Comparison of ENCODE assay signal across 8 cellular contexts in genomic region chr6:125904871-125905270, GRCh38. TPM values are rescaled to one million over a fixed set of nuclear protein-coding genes. Genes with fewer than 3 reads are reported as not detected.
DNase-seq lines count a peak whose midpoint lies in the region; ATAC-seq and TF ChIP-seq lines count a peak whose summit lies in the region.

No MANE protein-coding gene starts in this region.

- H3K4me3 ChIP-seq in heart left ventricle = no peak overlapping the region

- peaks cover 0 to 4% (median 0%) of the 10 kb centered on the region in 12 donors for H3K4me1 ChIP-seq in heart left ventricle

- H3K27ac ChIP-seq in heart left ventricle = no peak overlapping the region

- no peak for TF ChIP-seq POLR2A in heart left ventricle (IDR thresholded peaks at IDR 0.05)

- ATAC-seq in GM18907 (IDR thresholded peaks at IDR 0.05; ENCODE audit: unreplicated experiment) = peak; percentile 86
- ATAC-seq in HG03103 (IDR thresholded peaks at IDR 0.05; ENCODE audit: low read depth, unreplicated experiment) = peak; percentile 71
- ATAC-seq in natural killer cell treated with Interleukin-12 subunit alpha and Interleukin-12 subunit beta and Interleukin-15 and Interleukin-18, amount 100 ng/mL, for 72 hours = peak; percentile 94 to 98
- no peak for ATAC-seq in heart left ventricle

- peaks cover 21% of the 10 kb centered on the region for H3K36me3 Mint-ChIP-seq in activated CD4-positive, alpha-beta memory T cell treated with anti-CD3 and anti-CD28 coated beads for 36 hours
- H3K36me3 Mint-ChIP-seq in natural killer cell treated with Interleukin-12 subunit alpha and Interleukin-12 subunit beta and Interleukin-15 and Interleukin-18, amount 100 ng/mL, for 72 hours = peaks cover 14% of the 10 kb centered on the region
- H3K36me3 Mint-ChIP-seq in Calu3 (ENCODE audit: insufficient read depth, unreplicated experiment) = peaks cover 5% of the 10 kb centered on the region

- DNase-seq in activated CD4-positive, alpha-beta memory T cell treated with anti-CD3 and anti-CD28 coated beads for 36 hours = peak; percentile 84
- DNase-seq in natural killer cell treated with Interleukin-12 subunit alpha and Interleukin-12 subunit beta and Interleukin-15 and Interleukin-18, amount 100 ng/mL, for 72 hours (ENCODE audit: low spot score) = peak; percentile 70
- DNase-seq in Calu3 (no peak), cortex of kidney (lab: John Stamatoyannopoulos, UW) (no peak), NCI-H1048 (lab: John Stamatoyannopoulos, UW) (no peak), heart left ventricle (no peak)

- H3K9me3 Mint-ChIP-seq in activated CD4-positive, alpha-beta memory T cell treated with anti-CD3 and anti-CD28 coated beads for 36 hours = no peaks in the 10 kb centered on the region
- H3K9me3 Mint-ChIP-seq in natural killer cell treated with Interleukin-12 subunit alpha and Interleukin-12 subunit beta and Interleukin-15 and Interleukin-18, amount 100 ng/mL, for 72 hours = no peaks in the 10 kb centered on the region
- no peaks in the 10 kb centered on the region for H3K9me3 Mint-ChIP-seq in Calu3 (ENCODE audit: low read depth, unreplicated experiment)

- H3K27ac Mint-ChIP-seq in activated CD4-positive, alpha-beta memory T cell treated with anti-CD3 and anti-CD28 coated beads for 36 hours = peak overlapping the region; percentile 39
- H3K27ac Mint-ChIP-seq in natural killer cell treated with Interleukin-12 subunit alpha and Interleukin-12 subunit beta and Interleukin-15 and Interleukin-18, amount 100 ng/mL, for 72 hours = peak overlapping the region; percentile 80 to 95
- H3K27ac Mint-ChIP-seq in Calu3 (ENCODE audit: unreplicated experiment) = no peak overlapping the region

- H3K9me3 ChIP-seq in heart left ventricle = peaks cover 0 to 3% (median 0%) of the 10 kb centered on the region in 12 donors

- 93 to 96% (median 95%) methylated on average over 3 of the region's 3 CpGs for WGBS in heart left ventricle, 4 donors

- TF ChIP-seq CTCF in Calu3 (IDR thresholded peaks at IDR 0.05; ENCODE audit: unreplicated experiment) = no peak
- TF ChIP-seq CTCF in heart left ventricle (IDR thresholded peaks at IDR 0.05) = no peak

- POLR2A ChIA-PET in activated CD4-positive, alpha-beta memory T cell treated with anti-CD3 and anti-CD28 coated beads for 36 hours (lab: Charles Lee) = interaction anchor here (0.7 to 1.3 kb wide), 7 partner anchors 13 to 1994 kb away, joined by 3 to 12 read pairs (median 5); partner anchors contain the start of genes HINT3 and NCOA7

- H3K4me1 Mint-ChIP-seq in activated CD4-positive, alpha-beta memory T cell treated with anti-CD3 and anti-CD28 coated beads for 36 hours (ENCODE audit: low read depth) = peaks cover 35% of the 10 kb centered on the region
- H3K4me1 Mint-ChIP-seq in natural killer cell treated with Interleukin-12 subunit alpha and Interleukin-12 subunit beta and Interleukin-15 and Interleukin-18, amount 100 ng/mL, for 72 hours (ENCODE audit: low read depth in 2 of 2) = peaks cover 51 to 57% of the 10 kb centered on the region in 2 donors
- peaks cover 38% of the 10 kb centered on the region for H3K4me1 Mint-ChIP-seq in Calu3 (ENCODE audit: low read depth, unreplicated experiment)

- intact Hi-C loops in activated CD4-positive, alpha-beta memory T cell treated with anti-CD3 and anti-CD28 coated beads for 36 hours (cut with micrococcal nuclease) = loop anchor here (1.0 to 2.0 kb wide), 5 partner anchors 14 to 124 kb away; partner anchors contain the start of gene HINT3
- intact Hi-C loops in Calu3 (cut with micrococcal nuclease; ENCODE audit: unreplicated experiment) = loop anchor here (5.0 kb wide), 1 partner anchor 38 kb away; no protein-coding TSS in a partner anchor
- intact Hi-C loops in heart left ventricle (cut with DNase I) = loop anchor here in 1 of 10 donors (5.0 kb wide), 1 partner anchor 52 kb away; the partner anchor contains the start of gene HINT3

- BruUV-seq in Calu3 (replicated peaks; lab: Mats Ljungman, UMichigan) = no TSS peak

- CTCF ChIA-PET in activated CD4-positive, alpha-beta memory T cell treated with anti-CD3 and anti-CD28 coated beads for 36 hours (lab: Charles Lee) = interaction anchor here (0.7 to 6.2 kb wide), 8 partner anchors 12 to 114 kb away, joined by 3 to 69 read pairs (median 4); partner anchors contain the start of genes HINT3 and NCOA7
- CTCF ChIA-PET in Calu3 (lab: Charles Lee) = interaction anchor here (0.7 to 0.9 kb wide), 4 partner anchors 9 to 909 kb away, joined by 3 to 4 read pairs (median 3); no protein-coding TSS in a partner anchor

- peaks cover 0 to 56% (median 20%) of the 10 kb centered on the region in 9 donors for H3K36me3 ChIP-seq in heart left ventricle

- H3K27me3 Mint-ChIP-seq in activated CD4-positive, alpha-beta memory T cell treated with anti-CD3 and anti-CD28 coated beads for 36 hours = no peaks in the 10 kb centered on the region
- H3K27me3 Mint-ChIP-seq in natural killer cell treated with Interleukin-12 subunit alpha and Interleukin-12 subunit beta and Interleukin-15 and Interleukin-18, amount 100 ng/mL, for 72 hours = no peaks in the 10 kb centered on the region
- H3K27me3 Mint-ChIP-seq in Calu3 (ENCODE audit: unreplicated experiment) = no peaks in the 10 kb centered on the region

- H3K27me3 ChIP-seq in heart left ventricle = no peaks in the 10 kb centered on the region

- H3K4me3 Mint-ChIP-seq in activated CD4-positive, alpha-beta memory T cell treated with anti-CD3 and anti-CD28 coated beads for 36 hours = no peak overlapping the region
- H3K4me3 Mint-ChIP-seq in natural killer cell treated with Interleukin-12 subunit alpha and Interleukin-12 subunit beta and Interleukin-15 and Interleukin-18, amount 100 ng/mL, for 72 hours = peak overlapping the region; percentile 58
- no peak overlapping the region for H3K4me3 Mint-ChIP-seq in Calu3 (ENCODE audit: low read depth, unreplicated experiment)

RNA-seq across cellular contexts. Expression of gene HINT3, which starts 51.7 kb away (rescaled TPM):
- total RNA-seq in activated CD4-positive, alpha-beta memory T cell treated with anti-CD3 and anti-CD28 coated beads for 36 hours = 1 to 10 TPM; 9.6 to 9.8 TPM
- 10 to 100 TPM in 1 of 2 donors, 1 to 10 TPM in 1; 8.1 to 12.4 TPM for total RNA-seq in natural killer cell treated with Interleukin-12 subunit alpha and Interleukin-12 subunit beta and Interleukin-15 and Interleukin-18, amount 100 ng/mL, for 72 hours
- 13.9 and 15.1 TPM in 2 replicates for total RNA-seq in Calu3 (2022)
- total RNA-seq in heart left ventricle = 10 to 100 TPM; 26.3 to 40.0 (median 33.8) TPM
- 10 to 100 TPM in 1 of 2 donors, 1 to 10 TPM in 1; 8.1 to 23.9 TPM for polyA plus RNA-seq in heart left ventricle

Comparison
In these comparisons a context has a peak if more than half of its experiments do, and no peak if none do; other contexts are left out.
1. ATAC-seq: peak in GM18907 (single experiment), HG03103 (single experiment) and natural killer cell treated with Interleukin-12 subunit alpha and Interleukin-12 subunit beta and Interleukin-15 and Interleukin-18, amount 100 ng/mL, for 72 hours (2 of 2); none in heart left ventricle (0 of 4).
2. DNase-seq: peak in activated CD4-positive, alpha-beta memory T cell treated with anti-CD3 and anti-CD28 coated beads for 36 hours (single experiment) and natural killer cell treated with Interleukin-12 subunit alpha and Interleukin-12 subunit beta and Interleukin-15 and Interleukin-18, amount 100 ng/mL, for 72 hours (single experiment); none in Calu3 (single experiment), cortex of kidney (single experiment), NCI-H1048 (single experiment) and heart left ventricle (0 of 5).